ENCODE assay signal across 19 cellular contexts in genomic region chr5:61366841-61367240, GRCh38. TPM values are rescaled to one million over a fixed set of nuclear protein-coding genes. Genes with fewer than 3 reads are reported as not detected.
DNase-seq lines count a peak whose midpoint lies in the region; ATAC-seq and TF ChIP-seq lines count a peak whose summit lies in the region.
"Had no signal": no experiment of that assay in that cellular context is flagged by ENCODE, and none has a peak within 500 bp of the region (broad histone marks: within the 10 kb centered on the region; RNA-seq: fewer than 3 reads in every experiment).

No MANE protein-coding gene starts in this region.

- no peak overlapping the region for H3K4me2 ChIP-seq in GM23338

- no peak overlapping the region for H2AFZ ChIP-seq in GM23338

- no peaks in the 10 kb centered on the region for H3K36me3 ChIP-seq in GM23338 (ENCODE audit: insufficient read depth)

- H4K20me1 ChIP-seq in GM23338 (replicated peaks; ENCODE audit: insufficient read depth): no peaks in the 10 kb centered on the region; the same call in 1 of the 2 replicates

- H3K9me2 ChIP-seq in GM23338 (ENCODE audit: insufficient read depth): no peaks in the 10 kb centered on the region

- no peak overlapping the region for H3K4me3 Mint-ChIP-seq in GM23338
- H3K4me3 Mint-ChIP-seq in chondrocyte (ENCODE audit: unreplicated experiment): no peak overlapping the region

- no peaks in the 10 kb centered on the region for H3F3A ChIP-seq in GM23338 (replicated peaks; ENCODE audit: low read depth)

- no peak for TF ChIP-seq CTCF in GM23338 (conservative IDR thresholded peaks at IDR 0.05; ENCODE audit: low read depth in 2 of 2)
- TF ChIP-seq CTCF in chondrocyte (IDR thresholded peaks at IDR 0.05): no peak

- peak overlapping the region; percentile 48; the same call in 1 of the 2 replicates for H3K27ac Mint-ChIP-seq in GM23338
- H3K27ac Mint-ChIP-seq in chondrocyte (ENCODE audit: unreplicated experiment): peak overlapping the region; percentile 41

- no peak overlapping the region for H3K4me3 ChIP-seq in GM23338

- H3K4me1 Mint-ChIP-seq in GM23338 (peaks cover 21% of the 10 kb centered on the region; the same call in 2 of the 3 replicates), chondrocyte (ENCODE audit: low read depth) (peaks cover 45% of the 10 kb centered on the region)

- H3K36me3 Mint-ChIP-seq in GM23338 (ENCODE audit: low read depth) (no peaks in the 10 kb centered on the region), chondrocyte (ENCODE audit: low read depth) (no peaks in the 10 kb centered on the region)

- peaks cover 10% of the 10 kb centered on the region; the same call in 1 of the 2 replicates for H3K79me2 ChIP-seq in GM23338 (replicated peaks; ENCODE audit: insufficient read depth)

- DNase-seq in NOMO-1 treated with DMSO at 0.1 percent for 48 hours (lab: John Stamatoyannopoulos, UW; ENCODE audit: unreplicated experiment) (peak; percentile 8), NOMO-1 treated with dmso at 0.1 percent for 144 hours (lab: John Stamatoyannopoulos, UW; ENCODE audit: unreplicated experiment) (no peak), GM23338 (ENCODE audit: low spot score) (no peak), chondrocyte (ENCODE audit: low spot score) (no peak), Ammon's horn (ENCODE audit: low spot score) (no peak), left colon (no peak)
- DNase-seq: DND-41; GOT3; HCEC 1CT; KBM-7; MM.1S; NCI-H1105 treated with DMSO at 0.1 percent for 48 hours; NCI-H1694; NCI-H2081 treated with DMSO at 0.1 percent for 48 hours; NCI-H510A; NK-92 treated with Interleukin-12 subunit alpha and Interleukin-12 subunit beta, amount 100 ng/mL, for 24 hours; OCI-M1; T-helper 9 cell had no signal

- intact Hi-C loops in left colon (cut with DNase I, micrococcal nuclease): no loop called here

- peaks cover 9% of the 10 kb centered on the region; the same call in 1 of the 2 replicates for H3K4me1 ChIP-seq in GM23338 (ENCODE audit: insufficient read depth)

- no peak overlapping the region for H3K27ac ChIP-seq in GM23338 (ENCODE audit: low read depth)

- ATAC-seq in GM23338 (no peak), HG03039 (IDR thresholded peaks at IDR 0.05; ENCODE audit: unreplicated experiment) (no peak), left colon (no peak)

- peaks cover 3% of the 10 kb centered on the region for H3K27me3 Mint-ChIP-seq in GM23338 (ENCODE audit: insufficient read depth, low read depth, poor library complexity)
- H3K27me3 Mint-ChIP-seq in chondrocyte (ENCODE audit: low read depth): no peaks in the 10 kb centered on the region

- H3K9me3 Mint-ChIP-seq in GM23338: no peaks in the 10 kb centered on the region
- H3K9me3 Mint-ChIP-seq in chondrocyte (ENCODE audit: low read depth): no peaks in the 10 kb centered on the region

- H3K27me3 ChIP-seq in GM23338 (ENCODE audit: insufficient read depth): no peaks in the 10 kb centered on the region

TF ChIP-seq in GM23338, 12 proteins besides CTCF, POLR2A, EP300 and RAD21:
- TF ChIP-seq EZH2 (IDR thresholded peaks at IDR 0.05; ENCODE audit: low read depth, unreplicated experiment) (no peak), STAT1 (IDR thresholded peaks at IDR 0.05; ENCODE audit: unreplicated experiment) (no peak), ZNF114 (CRISPR knock-in tag; IDR thresholded peaks at IDR 0.05) (no peak), ZNF331 (CRISPR knock-in tag; IDR thresholded peaks at IDR 0.05; ENCODE audit: low read depth) (no peak), JUNB (IDR thresholded peaks at IDR 0.05; ENCODE audit: unreplicated experiment) (no peak), ZNF462 (CRISPR knock-in tag; IDR thresholded peaks at IDR 0.05) (no peak), EZH2phosphoT487 (IDR thresholded peaks at IDR 0.05; ENCODE audit: unreplicated experiment) (no peak), CREB1 (CRISPR knock-in tag; IDR thresholded peaks at IDR 0.05; ENCODE audit: low read depth) (no peak), POLR2AphosphoS5 (IDR thresholded peaks at IDR 0.05; ENCODE audit: low read depth) (no peak), NANOG (IDR thresholded peaks at IDR 0.05; ENCODE audit: borderline replicate concordance) (no peak)
- TF ChIP-seq, protein P1, sequence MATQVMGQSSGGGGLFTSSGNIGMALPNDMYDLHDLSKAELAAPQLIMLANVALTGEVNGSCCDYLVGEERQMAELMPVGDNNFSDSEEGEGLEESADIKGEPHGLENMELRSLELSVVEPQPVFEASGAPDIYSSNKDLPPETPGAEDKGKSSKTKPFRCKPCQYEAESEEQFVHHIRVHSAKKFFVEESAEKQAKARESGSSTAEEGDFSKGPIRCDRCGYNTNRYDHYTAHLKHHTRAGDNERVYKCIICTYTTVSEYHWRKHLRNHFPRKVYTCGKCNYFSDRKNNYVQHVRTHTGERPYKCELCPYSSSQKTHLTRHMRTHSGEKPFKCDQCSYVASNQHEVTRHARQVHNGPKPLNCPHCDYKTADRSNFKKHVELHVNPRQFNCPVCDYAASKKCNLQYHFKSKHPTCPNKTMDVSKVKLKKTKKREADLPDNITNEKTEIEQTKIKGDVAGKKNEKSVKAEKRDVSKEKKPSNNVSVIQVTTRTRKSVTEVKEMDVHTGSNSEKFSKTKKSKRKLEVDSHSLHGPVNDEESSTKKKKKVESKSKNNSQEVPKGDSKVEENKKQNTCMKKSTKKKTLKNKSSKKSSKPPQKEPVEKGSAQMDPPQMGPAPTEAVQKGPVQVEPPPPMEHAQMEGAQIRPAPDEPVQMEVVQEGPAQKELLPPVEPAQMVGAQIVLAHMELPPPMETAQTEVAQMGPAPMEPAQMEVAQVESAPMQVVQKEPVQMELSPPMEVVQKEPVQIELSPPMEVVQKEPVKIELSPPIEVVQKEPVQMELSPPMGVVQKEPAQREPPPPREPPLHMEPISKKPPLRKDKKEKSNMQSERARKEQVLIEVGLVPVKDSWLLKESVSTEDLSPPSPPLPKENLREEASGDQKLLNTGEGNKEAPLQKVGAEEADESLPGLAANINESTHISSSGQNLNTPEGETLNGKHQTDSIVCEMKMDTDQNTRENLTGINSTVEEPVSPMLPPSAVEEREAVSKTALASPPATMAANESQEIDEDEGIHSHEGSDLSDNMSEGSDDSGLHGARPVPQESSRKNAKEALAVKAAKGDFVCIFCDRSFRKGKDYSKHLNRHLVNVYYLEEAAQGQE (IDR thresholded peaks at IDR 0.05; ENCODE audit: unreplicated experiment): no peak
TF ChIP-seq in GM23338: peak in this region for 0.

RNA-seq across cellular contexts. Expression of gene ZSWIM6, which starts 34.8 kb away (rescaled TPM):
- 6.0 and 6.6 TPM in 2 replicates for total RNA-seq in GM23338 (2014; rRNA removed; shearing (Covaris generic))
- polyA plus RNA-seq in GM23338 (2016; fragmentation: Nextera tagmentation; extraction: Ambion mirVana): 3.8 and 3.9 TPM in 2 replicates
- total RNA-seq in chondrocyte (20.2 to 20.7 TPM (median 20.3 TPM) in 3 replicates), left colon (10 to 100 TPM; 22.5 to 27.1 TPM)
